Comparison of ENCODE assay signal across 26 cellular contexts in the genomic region with DNA sequence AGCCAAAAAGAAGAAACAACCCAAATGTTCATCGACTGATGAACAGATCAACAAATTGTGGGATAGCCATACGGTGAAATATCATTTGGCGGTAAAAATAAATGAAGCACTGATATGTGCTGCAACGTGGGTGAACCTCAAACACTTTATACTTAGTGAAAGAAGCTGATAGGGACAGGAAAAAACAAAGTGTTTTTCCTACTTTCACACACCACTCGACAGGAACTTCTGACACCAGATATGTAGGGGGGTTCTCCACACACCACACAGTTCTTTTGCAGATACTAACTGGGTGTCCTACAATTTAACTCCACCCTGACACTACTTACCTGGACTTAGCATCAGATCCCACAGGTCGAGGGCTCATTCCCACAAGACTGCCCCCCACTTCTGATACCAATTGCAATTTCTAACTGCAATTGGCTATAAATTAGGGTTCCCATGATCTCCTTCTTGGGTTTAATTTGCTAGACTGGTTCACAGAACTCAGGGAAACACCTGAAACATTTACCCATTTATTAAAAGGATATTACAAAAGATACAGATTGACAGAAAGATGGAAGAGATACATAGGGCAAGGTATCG.
"Had no signal": no experiment of that assay in that cellular context is flagged by ENCODE, and none has a peak within 500 bp of the region (broad histone marks: within the 10 kb centered on the region; RNA-seq: fewer than 3 reads in every experiment).

No MANE protein-coding gene starts in this region.

- H3K9ac ChIP-seq: SK-N-SH had no signal

- H3K36me3 Mint-ChIP-seq: T-cell had no signal

- H3K36me3 ChIP-seq: MG63 had no signal

- H3K9me3 ChIP-seq: SK-N-SH had no signal

- H3K27ac ChIP-seq: HL-60, RWPE1 had no signal

- ATAC-seq: Panc1, PC-3 had no signal

- FAIRE-seq: HTR-8/SVneo had no signal

- H3K4me3 ChIP-seq: MG63 had no signal

- DNase-seq: Karpas-422; KG1; MG63; NCI-H1092; NCI-H1105 treated with DMSO at 0.1 percent for 48 hours; NCI-H1417 treated with DMSO at 0.1 percent for 48 hours; NCI-H146; NCI-H1694 treated with DMSO at 0.1 percent for 48 hours; NCI-H1930; NCI-H2081; NCI-H2107; NCI-H2227 treated with DMSO at 0.1 percent for 48 hours; NCI-H510A; NCI-H524 treated with DMSO at 0.1 percent for 48 hours; NCI-H69; NCI-H774; NK-92 treated with Interleukin-12 subunit alpha and Interleukin-12 subunit beta, amount 100 ng/mL, for 24 hours; PC-3; SHP77; SK-N-SH; SW 1271; T-cell had no signal

- H3K4me2 ChIP-seq: SK-N-SH had no signal

- H3K27me3 ChIP-seq: MG63 had no signal
